In the genomic region with DNA sequence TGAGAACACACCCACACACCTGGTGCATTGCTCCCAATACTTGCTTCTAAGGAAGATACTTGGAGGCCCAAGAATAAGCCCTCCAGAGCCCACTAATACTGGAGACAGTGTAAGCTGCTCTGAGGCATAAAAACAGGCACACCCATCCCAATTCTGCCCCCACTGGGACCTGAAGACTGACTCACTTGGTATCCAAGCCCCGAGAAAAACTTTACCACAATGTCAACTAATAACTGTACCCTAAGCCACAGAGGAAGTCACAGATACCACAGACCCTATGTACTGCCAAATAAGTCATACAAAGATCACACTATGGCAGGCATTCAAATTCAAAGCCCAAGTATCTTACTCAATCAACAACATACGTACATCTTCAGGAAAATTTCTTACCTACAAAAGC, we compare ENCODE assay signal across 15 cellular contexts.
"Had no signal": no experiment of that assay in that cellular context is flagged by ENCODE, and none has a peak within 500 bp of the region (broad histone marks: within the 10 kb centered on the region; RNA-seq: fewer than 3 reads in every experiment).

No MANE protein-coding gene starts in this region.

- H3K27ac ChIP-seq: adrenal gland, left lung, ovary, thoracic aorta had no signal

- H3K4me3 ChIP-seq: adrenal gland, left lung, ovary, thoracic aorta had no signal

- H3K9me3 ChIP-seq: adrenal gland, ovary, thoracic aorta had no signal

- DNase-seq: activated CD4-positive, alpha-beta T cell treated with anti-CD3 and anti-CD28 coated beads for 36 hours; activated CD8-positive, alpha-beta memory T cell treated with anti-CD3 and anti-CD28 coated beads, Interleukin-2, amount 50 U/mL, for 4 hours; activated CD8-positive, alpha-beta T cell treated with anti-CD3 and anti-CD28 coated beads, Interleukin-2, amount 10 ng/mL, durations not matched to agents 7 days and 5 days; activated effector memory CD4-positive, alpha-beta T cell treated with anti-CD3 and anti-CD28 coated beads, Interleukin-2, amount 50 U/mL, for 16 hours; activated T-cell treated with anti-CD3 and anti-CD28 coated beads, Interleukin-2, amount 50 U/mL, for 48 hours; adrenal gland; caudate nucleus; erythroblast; left lung; naive thymus-derived CD4-positive, alpha-beta T cell; ovary; stimulated activated CD4-positive, alpha-beta T cell treated with anti-CD3 and anti-CD28 coated beads, Interleukin-1b, Interleukin-23, amount 100 ng/mL, for 48 hours; stimulated activated naive CD8-positive, alpha-beta T cell treated with anti-CD3 and anti-CD28 coated beads, Interleukin-15, amount 100 ng/mL, for 72 hours had no signal

- H3K27me3 ChIP-seq: adrenal gland, left lung, ovary had no signal

- H3K36me3 ChIP-seq: adrenal gland, left lung, ovary, thoracic aorta had no signal

- H3K4me1 ChIP-seq: adrenal gland, left lung had no signal

- ATAC-seq: activated CD4-positive, alpha-beta T cell treated with anti-CD3 and anti-CD28 coated beads for 36 hours; activated CD8-positive, alpha-beta T cell treated with anti-CD3 and anti-CD28 coated beads, Interleukin-2, amount 10 ng/mL, durations not matched to agents 7 days and 5 days; left lung; naive thymus-derived CD4-positive, alpha-beta T cell; sciatic nerve; stimulated activated naive CD8-positive, alpha-beta T cell treated with anti-CD3 and anti-CD28 coated beads, Interleukin-15, amount 100 ng/mL, for 72 hours had no signal
